35 cellular contexts compared by ENCODE assay signal in the genomic region with DNA sequence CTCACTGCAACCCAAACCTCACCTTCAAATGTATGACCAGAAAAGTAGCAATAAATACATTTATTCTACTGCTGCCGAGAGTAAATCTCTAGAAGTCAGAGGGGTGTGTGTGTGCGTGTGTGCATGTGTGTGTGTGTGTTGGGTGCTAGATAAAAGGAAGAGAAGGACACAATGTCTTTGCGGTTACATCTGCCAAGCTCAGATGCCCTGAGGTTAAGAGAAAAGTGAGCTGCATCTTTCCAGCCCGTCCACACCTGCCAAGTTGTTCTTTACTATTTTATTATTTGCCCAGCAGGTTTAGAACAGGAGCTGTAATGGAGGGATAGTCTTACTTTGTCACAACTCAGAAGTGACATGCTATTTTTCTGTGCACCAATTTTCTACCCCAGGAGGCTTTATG. TPM values are rescaled to one million over a fixed set of nuclear protein-coding genes. Genes with fewer than 3 reads are reported as not detected.
"Had no signal": no experiment of that assay in that cellular context is flagged by ENCODE, and none has a peak within 500 bp of the region (broad histone marks: within the 10 kb centered on the region; RNA-seq: fewer than 3 reads in every experiment).

No MANE protein-coding gene starts in this region.

- H3K27ac ChIP-seq: adrenal gland, body of pancreas, esophagus muscularis mucosa, foreskin keratinocyte, gastrocnemius medialis, heart left ventricle had no signal

- H3K27me3 ChIP-seq: body of pancreas, esophagus muscularis mucosa, foreskin keratinocyte, gastrocnemius medialis had no signal

- H3K36me3 ChIP-seq: adrenal gland, esophagus muscularis mucosa, gastrocnemius medialis, heart left ventricle had no signal

- H3K9me3 ChIP-seq: adrenal gland, body of pancreas, esophagus muscularis mucosa, gastrocnemius medialis, heart left ventricle had no signal

- H3K4me1 ChIP-seq: adrenal gland, body of pancreas, esophagus muscularis mucosa, foreskin keratinocyte, gastrocnemius medialis, heart left ventricle had no signal

- DNase-seq: activated CD4-positive, alpha-beta memory T cell treated with anti-CD3 and anti-CD28 coated beads for 36 hours; activated CD4-positive, alpha-beta T cell treated with anti-CD3 and anti-CD28 coated beads for 36 hours; activated CD4-positive, alpha-beta T cell treated with anti-CD3 and anti-CD28 coated beads, Interleukin-2, amount 10 ng/mL, durations not matched to agents 24 days and 14 days; activated CD4-positive, CD25-positive, alpha-beta regulatory T cell; activated CD4-positive, CD25-positive, alpha-beta regulatory T cell treated with anti-CD3 and anti-CD28 coated beads, Interleukin-2, amount 50 U/mL, for 72 hours; activated CD8-positive, alpha-beta memory T cell treated with anti-CD3 and anti-CD28 coated beads, Interleukin-2, amount 10 ng/mL, durations not matched to agents 7 days and 5 days; activated CD8-positive, alpha-beta memory T cell treated with anti-CD3 and anti-CD28 coated beads, Interleukin-2, amount 50 U/mL, for 4 hours; activated CD8-positive, alpha-beta T cell treated with anti-CD3 and anti-CD28 coated beads, Interleukin-2, amount 10 ng/mL, durations not matched to agents 7 days and 5 days; activated effector memory CD4-positive, alpha-beta T cell treated with anti-CD3 and anti-CD28 coated beads, Interleukin-2, amount 50 U/mL, for 16 hours; activated naive CD4-positive, alpha-beta T cell treated with anti-CD3 and anti-CD28 coated beads for 36 hours; activated naive CD8-positive, alpha-beta T cell treated with anti-CD3 and anti-CD28 coated beads for 36 hours; activated naive CD8-positive, alpha-beta T cell treated with anti-CD3 and anti-CD28 coated beads, Interleukin-2, amount 50 U/mL, for 24 hours; activated T-cell treated with anti-CD3 and anti-CD28 coated beads, Interleukin-2, amount 50 U/mL, for 1 hour; activated T-cell treated with anti-CD3 and anti-CD28 coated beads, Interleukin-2, amount 50 U/mL, for 48 hours; amygdala; aorta; body of pancreas; caudate nucleus; cortex of kidney; dermis blood vessel endothelial cell; effector CD4-positive, alpha-beta T cell; effector memory CD8-positive, alpha-beta T cell; erythroblast; gastrocnemius medialis; glutamatergic neuron; heart left ventricle; T-helper 17 cell; T1000 had no signal

- H3K4me3 ChIP-seq: adrenal gland, body of pancreas, esophagus muscularis mucosa, gastrocnemius medialis, heart left ventricle had no signal

RNA-seq across cellular contexts. Expression of a gene that starts 54.5 kb away (rescaled TPM):
- total RNA-seq: activated CD4-positive, alpha-beta memory T cell treated with anti-CD3 and anti-CD28 coated beads for 36 hours; activated CD4-positive, alpha-beta T cell treated with anti-CD3 and anti-CD28 coated beads for 36 hours; activated CD4-positive, alpha-beta T cell treated with anti-CD3 and anti-CD28 coated beads, Interleukin-2, amount 10 ng/mL, durations not matched to agents 24 days and 14 days; activated CD8-positive, alpha-beta memory T cell treated with anti-CD3 and anti-CD28 coated beads for 36 hours; activated CD8-positive, alpha-beta memory T cell treated with anti-CD3 and anti-CD28 coated beads, Interleukin-2, amount 10 ng/mL, durations not matched to agents 7 days and 5 days; activated CD8-positive, alpha-beta T cell treated with anti-CD3 and anti-CD28 coated beads, Interleukin-2, amount 10 ng/mL, durations not matched to agents 7 days and 5 days; activated naive CD4-positive, alpha-beta T cell treated with anti-CD3 and anti-CD28 coated beads for 36 hours; activated naive CD8-positive, alpha-beta T cell treated with anti-CD3 and anti-CD28 coated beads for 36 hours; activated T-helper 1 cell treated with anti-CD3 and anti-CD28 coated beads, Interleukin-12 subunit alpha, Interleukin-12 subunit beta, Interleukin-2, Interleukin-4 antibody, amounts not matched to agents 30 ng/mL and 10 ng/mL and 1 ng/mL, durations not matched to agents 14 hours and 24 hours and 36 hours; activated T-helper 2 cell treated with anti-CD3 and anti-CD28 coated beads, Interferon-gamma antibody, Interleukin-2, Interleukin-4, amounts not matched to agents 10 μg/mL and 5 μg/mL and 100 μg/mL, durations not matched to agents 14 hours and 24 hours and 36 hours; chondrocyte; dermis blood vessel endothelial cell; foreskin keratinocyte; heart left ventricle; T-helper 17 cell had no signal
- polyA plus RNA-seq: foreskin keratinocyte, heart left ventricle had no signal
